Comparison of ENCODE assay signal across 12 cellular contexts in the genomic region with DNA sequence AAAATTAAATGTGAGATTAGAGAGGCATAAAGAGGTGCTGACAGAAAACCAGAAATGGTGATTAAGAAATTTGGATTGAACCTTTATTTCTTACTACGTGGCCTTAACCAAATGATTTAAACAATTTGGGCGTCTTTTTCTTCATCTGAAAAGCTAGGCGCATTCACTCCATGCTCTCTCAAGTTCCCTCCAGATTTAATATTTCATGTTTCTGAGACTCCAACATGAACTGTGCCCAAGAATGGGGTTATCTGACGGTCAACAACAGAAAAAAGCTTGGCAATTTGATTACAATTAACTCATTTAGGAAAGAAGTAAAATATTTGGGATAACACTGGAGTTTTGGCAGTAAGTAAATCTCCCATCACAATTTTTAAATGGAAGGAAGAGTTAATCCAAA.
"Had no signal": no experiment of that assay in that cellular context is flagged by ENCODE, and none has a peak within 500 bp of the region (broad histone marks: within the 10 kb centered on the region; RNA-seq: fewer than 3 reads in every experiment).

No MANE protein-coding gene starts in this region.

- H3K9me3 Mint-ChIP-seq: activated naive CD8-positive, alpha-beta T cell treated with anti-CD3 and anti-CD28 coated beads for 36 hours; neural progenitor cell; type B pancreatic cell had no signal

- H3K36me3 Mint-ChIP-seq: neural progenitor cell, type B pancreatic cell had no signal

- H3K27ac Mint-ChIP-seq: neural progenitor cell, type B pancreatic cell had no signal

- H3K4me1 ChIP-seq: parathyroid adenoma had no signal

- H3K27me3 ChIP-seq: neural progenitor cell had no signal

- H3K36me3 ChIP-seq: neural progenitor cell had no signal

- DNase-seq: activated CD4-positive, CD25-positive, alpha-beta regulatory T cell; activated gamma-delta T cell; activated naive CD8-positive, alpha-beta T cell treated with anti-CD3 and anti-CD28 coated beads for 36 hours; activated T-cell treated with anti-CD3 and anti-CD28 coated beads, Interleukin-2, amount 50 U/mL, for 1 hour; hippocampal formation; mesenchymal stem cell; retina; SHP77; small intestine had no signal

- H3K4me3 Mint-ChIP-seq: activated naive CD8-positive, alpha-beta T cell treated with anti-CD3 and anti-CD28 coated beads for 36 hours; neural progenitor cell; type B pancreatic cell had no signal

- H3K27ac ChIP-seq: neural progenitor cell, parathyroid adenoma had no signal

- H3K4me3 ChIP-seq: neural progenitor cell had no signal

- H3K27me3 Mint-ChIP-seq: activated naive CD8-positive, alpha-beta T cell treated with anti-CD3 and anti-CD28 coated beads for 36 hours had no signal
